20 cellular contexts compared by ENCODE assay signal in the genomic region with DNA sequence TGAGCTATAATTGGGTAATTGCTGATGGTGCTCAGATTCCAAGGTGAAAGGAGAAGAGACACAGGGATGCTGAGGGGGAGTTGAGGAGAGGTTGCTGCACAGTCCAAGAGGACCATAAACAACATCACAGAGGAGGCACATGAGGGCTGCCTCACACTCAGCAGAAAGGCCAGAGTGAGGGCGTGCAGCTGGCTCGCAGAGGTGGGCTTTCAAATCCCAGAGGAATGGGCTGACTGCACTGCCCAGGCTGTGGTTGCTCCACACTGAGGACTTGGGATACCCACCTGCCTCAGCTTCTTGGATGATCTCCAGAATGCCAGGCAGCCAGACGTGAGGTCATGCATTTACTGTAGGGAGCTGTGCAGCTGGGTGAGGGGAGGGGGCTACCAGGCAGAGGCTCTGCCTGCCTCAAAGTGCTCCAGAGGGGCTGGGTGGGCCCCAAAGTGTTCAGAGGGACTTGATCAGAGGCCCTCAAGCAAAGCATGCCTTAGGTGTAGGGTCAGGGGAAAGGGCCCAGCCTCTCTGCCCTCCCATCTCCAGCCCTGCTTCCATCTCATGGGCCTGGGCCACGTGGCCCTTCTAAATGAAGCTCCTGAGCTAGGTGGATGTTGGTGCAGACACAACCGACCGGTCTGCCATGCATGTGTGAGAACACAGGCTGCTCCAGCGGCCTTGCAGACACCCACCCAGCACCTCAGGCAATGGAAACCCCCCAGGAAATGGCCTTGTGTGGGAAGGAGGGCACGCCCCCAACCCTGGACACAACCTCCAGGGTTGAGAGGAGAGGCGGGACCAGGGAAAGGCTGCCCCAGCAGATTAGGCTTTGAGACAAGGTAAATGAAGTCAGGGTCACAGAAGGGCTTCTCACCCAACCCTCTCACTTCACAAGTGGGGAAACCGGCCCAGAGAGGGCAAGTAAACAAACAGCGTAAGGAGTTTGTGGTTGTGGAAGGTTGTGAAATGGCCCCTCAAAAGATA.
A peak's percentile ranks its signal among the peaks of the same experiment; 100 is the strongest.
DNase-seq lines count a peak whose midpoint lies in the region; ATAC-seq and TF ChIP-seq lines count a peak whose summit lies in the region.
"Had no signal": no experiment of that assay in that cellular context is flagged by ENCODE, and none has a peak within 500 bp of the region (broad histone marks: within the 10 kb centered on the region; RNA-seq: fewer than 3 reads in every experiment).

No MANE protein-coding gene starts in this region.

- no peak for TF ChIP-seq RAD21 in SK-N-SH (IDR thresholded peaks at IDR 0.05; ENCODE audit: low read length)

- H3K79me1 ChIP-seq in mesenchymal stem cell (replicated peaks; ENCODE audit: low read length, poor library complexity, severe bottlenecking): no peaks in the 10 kb centered on the region

- WGBS in mesenchymal stem cell: 83% methylated on average over 9 of the region's 11 CpGs
- WGBS in SK-N-SH (ENCODE audit: low lambda C conversion rate): 14% methylated on average over 9 of the region's 11 CpGs

- H3K4me3 Mint-ChIP-seq in activated naive CD8-positive, alpha-beta T cell treated with anti-CD3 and anti-CD28 coated beads, Interleukin-2, amount 50 U/mL, for 24 hours: no peak overlapping the region
- H3K4me3 Mint-ChIP-seq in activated naive CD8-positive, alpha-beta T cell treated with anti-CD3 and anti-CD28 coated beads for 36 hours: no peak overlapping the region
- H3K4me3 Mint-ChIP-seq: HFFc6 had no signal

- H3K36me3 Mint-ChIP-seq in activated naive CD8-positive, alpha-beta T cell treated with anti-CD3 and anti-CD28 coated beads, Interleukin-2, amount 50 U/mL, for 24 hours (ENCODE audit: low read depth): no peaks in the 10 kb centered on the region
- no peaks in the 10 kb centered on the region for H3K36me3 Mint-ChIP-seq in activated naive CD8-positive, alpha-beta T cell treated with anti-CD3 and anti-CD28 coated beads for 36 hours

- H2AK5ac ChIP-seq in mesenchymal stem cell (ENCODE audit: low read length, severe bottlenecking): no peak overlapping the region

- H3K4me1 ChIP-seq in SJCRH30: peaks cover 22% of the 10 kb centered on the region
- H3K4me1 ChIP-seq in mesenchymal stem cell (ENCODE audit: control insufficient read depth, insufficient read depth, low read depth, low read length): peaks cover 3% of the 10 kb centered on the region
- no peaks in the 10 kb centered on the region for H3K4me1 ChIP-seq in SK-N-SH (ENCODE audit: control insufficient read depth in 1 of 2, insufficient read depth in 2 of 2, low read depth in 1 of 2, low read length in 1 of 2)
- H3K4me1 ChIP-seq: A549, Caco-2 had no signal

- H3K4me2 ChIP-seq in mesenchymal stem cell (ENCODE audit: low read length, poor library complexity, severe bottlenecking) (peak overlapping the region; percentile 20), SK-N-SH (no peak overlapping the region)
- H3K4me2 ChIP-seq: A549 had no signal

- H3K27ac ChIP-seq in SJCRH30 (peak overlapping the region; percentile 52), mesenchymal stem cell (ENCODE audit: low read length, poor library complexity, severe bottlenecking) (no peak overlapping the region), SK-N-SH (ENCODE audit: low read depth in 2 of 2, low read length in 1 of 2) (no peak overlapping the region)
- H3K27ac ChIP-seq: A549, C4-2B had no signal

- no peak overlapping the region for H3K18ac ChIP-seq in mesenchymal stem cell (ENCODE audit: low read depth in 1 of 2, low read length in 2 of 2)

- no peaks in the 10 kb centered on the region for H3K9me3 Mint-ChIP-seq in activated naive CD8-positive, alpha-beta T cell treated with anti-CD3 and anti-CD28 coated beads, Interleukin-2, amount 50 U/mL, for 24 hours
- no peaks in the 10 kb centered on the region for H3K9me3 Mint-ChIP-seq in activated naive CD8-positive, alpha-beta T cell treated with anti-CD3 and anti-CD28 coated beads for 36 hours
- H3K9me3 Mint-ChIP-seq: HFFc6 had no signal

- TF ChIP-seq CTCF in SK-N-SH (IDR thresholded peaks at IDR 0.05): no peak

- no peak overlapping the region for H2BK15ac ChIP-seq in mesenchymal stem cell (ENCODE audit: low read depth, poor library complexity, severe bottlenecking)

- no peak overlapping the region for H3K4me3 ChIP-seq in SJCRH30
- no peak overlapping the region for H3K4me3 ChIP-seq in mesenchymal stem cell (ENCODE audit: insufficient read depth in 1 of 2, low read depth in 1 of 2, low read length in 2 of 2)
- H3K4me3 ChIP-seq in SK-N-SH (ENCODE audit: low read depth in 2 of 2, low read length in 1 of 2): no peak overlapping the region
- H3K4me3 ChIP-seq: A549 had no signal

- H3K9ac ChIP-seq in mesenchymal stem cell (ENCODE audit: low read length) (no peak overlapping the region), SK-N-SH (no peak overlapping the region)

- no peak for TF ChIP-seq EP300 in SK-N-SH (IDR thresholded peaks at IDR 0.05; ENCODE audit: borderline replicate concordance in 1 of 2, low read depth in 1 of 2, low read length in 1 of 2)

- no peak overlapping the region for H2BK5ac ChIP-seq in mesenchymal stem cell (ENCODE audit: low read depth, low read length, poor library complexity, severe bottlenecking)

- CTCF ChIA-PET in SK-N-SH (lab: Yijun Ruan, JAX): no interaction called here

- H2AFZ ChIP-seq in mesenchymal stem cell (ENCODE audit: low read depth, low read length): no peak overlapping the region
- no peak overlapping the region for H2AFZ ChIP-seq in SK-N-SH (ENCODE audit: low read depth)

- H3K4ac ChIP-seq in mesenchymal stem cell (ENCODE audit: low read depth in 1 of 2, low read length in 2 of 2): no peak overlapping the region

- no peak overlapping the region for H3K23ac ChIP-seq in mesenchymal stem cell (ENCODE audit: low read length in 2 of 2)

- no peak overlapping the region for H4K91ac ChIP-seq in mesenchymal stem cell (ENCODE audit: low read length)

- POLR2A ChIA-PET in SK-N-SH (lab: Yijun Ruan, JAX): no interaction called here

- no peaks in the 10 kb centered on the region for H3K27me3 Mint-ChIP-seq in activated naive CD8-positive, alpha-beta T cell treated with anti-CD3 and anti-CD28 coated beads, Interleukin-2, amount 50 U/mL, for 24 hours
- no peaks in the 10 kb centered on the region for H3K27me3 Mint-ChIP-seq in activated naive CD8-positive, alpha-beta T cell treated with anti-CD3 and anti-CD28 coated beads for 36 hours

- H2BK12ac ChIP-seq in mesenchymal stem cell (ENCODE audit: low read length in 2 of 2): no peak overlapping the region

- H3K36me3 ChIP-seq in SJCRH30 (no peaks in the 10 kb centered on the region), mesenchymal stem cell (ENCODE audit: control insufficient read depth in 1 of 2, insufficient read depth in 2 of 2, low read depth in 1 of 2, low read length in 2 of 2) (no peaks in the 10 kb centered on the region), SK-N-SH (replicated peaks in 1 of 2; ENCODE audit: control insufficient read depth in 1 of 2, insufficient read depth in 2 of 2, low read length in 1 of 2) (no peaks in the 10 kb centered on the region)

- H3K14ac ChIP-seq in mesenchymal stem cell (ENCODE audit: low read length in 2 of 2): no peak overlapping the region

- no peak for DNase-seq in activated naive CD8-positive, alpha-beta T cell treated with anti-CD3 and anti-CD28 coated beads, Interleukin-2, amount 50 U/mL, for 24 hours
- no peak for DNase-seq in activated naive CD8-positive, alpha-beta T cell treated with anti-CD3 and anti-CD28 coated beads for 36 hours
- DNase-seq in SJCRH30 (peak; percentile 89 to 90), mesenchymal stem cell (no peak), hypothalamus (lab: John Stamatoyannopoulos, UW) (no peak), SK-N-SH (no peak), mucosa of gallbladder (ENCODE audit: low spot score) (no peak), SKM-1 (lab: John Stamatoyannopoulos, UW; ENCODE audit: unreplicated experiment) (no peak)
- DNase-seq: GDM1, GOT3, HFFc6, KBM-7, NCI-H1930, NCI-H2227 treated with DMSO at 0.1 percent for 48 hours, NCI-H748 treated with DMSO at 0.1 percent for 48 hours had no signal

- no peak overlapping the region for H3K27ac Mint-ChIP-seq in activated naive CD8-positive, alpha-beta T cell treated with anti-CD3 and anti-CD28 coated beads, Interleukin-2, amount 50 U/mL, for 24 hours
- no peak overlapping the region for H3K27ac Mint-ChIP-seq in activated naive CD8-positive, alpha-beta T cell treated with anti-CD3 and anti-CD28 coated beads for 36 hours
- H3K27ac Mint-ChIP-seq: HFFc6 had no signal

- H3K79me2 ChIP-seq in SK-N-SH (ENCODE audit: insufficient read depth): no peaks in the 10 kb centered on the region

- H3F3A ChIP-seq in SK-N-SH (replicated peaks; ENCODE audit: insufficient read depth): no peaks in the 10 kb centered on the region

- H4K8ac ChIP-seq in mesenchymal stem cell (ENCODE audit: low read length): no peak overlapping the region

- no peak overlapping the region for H2BK120ac ChIP-seq in mesenchymal stem cell (ENCODE audit: low read depth, low read length)

- H3K9me3 ChIP-seq in SJCRH30 (replicated peaks) (no peaks in the 10 kb centered on the region), mesenchymal stem cell (ENCODE audit: control insufficient read depth, low read length) (no peaks in the 10 kb centered on the region), SK-N-SH (no peaks in the 10 kb centered on the region)
- H3K9me3 ChIP-seq: A549, Caco-2 had no signal

- H3K9me2 ChIP-seq in SK-N-SH: no peaks in the 10 kb centered on the region

- ATAC-seq in activated naive CD8-positive, alpha-beta T cell treated with anti-CD3 and anti-CD28 coated beads, Interleukin-2, amount 50 U/mL, for 24 hours: peak; percentile 15
- ATAC-seq: A549, Right ventricle myocardium inferior, SK-N-SH treated with all-trans-retinoic acid at 6 μM for 48 hours had no signal

- H3K27me3 ChIP-seq in SJCRH30 (no peaks in the 10 kb centered on the region), mesenchymal stem cell (ENCODE audit: control insufficient read depth in 1 of 2, insufficient read depth in 1 of 2, low read length in 2 of 2) (peaks cover 0 to 18% of the 10 kb centered on the region in 2 experiments), SK-N-SH (ENCODE audit: insufficient read depth) (peaks cover 68% of the 10 kb centered on the region; the same call in 1 of the 2 replicates)

- H3K4me1 Mint-ChIP-seq in activated naive CD8-positive, alpha-beta T cell treated with anti-CD3 and anti-CD28 coated beads, Interleukin-2, amount 50 U/mL, for 24 hours: no peaks in the 10 kb centered on the region
- no peaks in the 10 kb centered on the region for H3K4me1 Mint-ChIP-seq in activated naive CD8-positive, alpha-beta T cell treated with anti-CD3 and anti-CD28 coated beads for 36 hours

- H4K20me1 ChIP-seq in SK-N-SH (ENCODE audit: insufficient read depth): no peaks in the 10 kb centered on the region

TF ChIP-seq in SK-N-SH, 30 proteins besides CTCF, POLR2A, EP300 and RAD21 (continues in another document):
- TF ChIP-seq TEAD4 (IDR thresholded peaks at IDR 0.05; ENCODE audit: borderline replicate concordance, insufficient read depth) (no peak), GATA2 (CRISPR knock-in tag; IDR thresholded peaks at IDR 0.05) (no peak), NRF1 (IDR thresholded peaks at IDR 0.05; ENCODE audit: low read depth, low read length) (no peak), TCF12 (IDR thresholded peaks at IDR 0.05) (no peak), POLR2AphosphoS5 (IDR thresholded peaks at IDR 0.05; ENCODE audit: low read depth, low read length) (no peak), MEF2A (IDR thresholded peaks at IDR 0.05; ENCODE audit: borderline replicate concordance, low read depth) (no peak)

Comparison
In these comparisons a context has a peak if more than half of its experiments do, and no peak if none do; other contexts are left out.
1. DNase-seq: peak in SJCRH30 (2 of 2); none in activated naive CD8-positive, alpha-beta T cell treated with anti-CD3 and anti-CD28 coated beads, Interleukin-2, amount 50 U/mL, for 24 hours (single experiment), activated naive CD8-positive, alpha-beta T cell treated with anti-CD3 and anti-CD28 coated beads for 36 hours (single experiment), mesenchymal stem cell (single experiment), hypothalamus (0 of 51), SK-N-SH (single experiment), mucosa of gallbladder (single experiment) and SKM-1 (single experiment).